ENCODE assay signal across 8 cellular contexts in genomic region chr1:23556661-23557470, GRCh38. TPM values are rescaled to one million over a fixed set of nuclear protein-coding genes. Genes with fewer than 3 reads are reported as not detected.
A peak's percentile ranks its signal among the peaks of the same experiment; 100 is the strongest.
DNase-seq lines count a peak whose midpoint lies in the region; ATAC-seq, FAIRE-seq and TF ChIP-seq lines count a peak whose summit lies in the region.

No MANE protein-coding gene starts in this region.

- POLR2A ChIA-PET in OCI-LY7 (lab: Charles Lee) (interaction anchor here (0.6 to 12.1 kb wide), 22 partner anchors 8 to 109 kb away, joined by 3 to 259 read pairs (median 10); partner anchors contain the start of gene E2F2), H1 (lab: Charles Lee; ENCODE audit: partially characterized antibody) (interaction anchor here (1.0 to 20.4 kb wide), 17 partner anchors 10 to 187 kb away, joined by 3 to 547 read pairs (median 11); partner anchors contain the start of genes ELOA and RPL11)

- TF ChIP-seq RAD21 in H1 (IDR thresholded peaks at IDR 0.05 in 1 of 2, conservative IDR thresholded peaks at IDR 0.05 in 1 of 2; ENCODE audit: low read depth in 2 of 2, low read length in 2 of 2) = no peak

- H3K14ac ChIP-seq in H1 (ENCODE audit: insufficient read length) = no peak overlapping the region

- peaks cover 18% of the 10 kb centered on the region for H4K20me1 ChIP-seq in OCI-LY7 (ENCODE audit: insufficient read depth, low read length)
- peaks cover 5 to 13% of the 10 kb centered on the region in 2 experiments for H4K20me1 ChIP-seq in H1 (replicated peaks in 1 of 2; ENCODE audit: control insufficient read depth in 1 of 2, insufficient read depth in 2 of 2, low read length in 2 of 2)
- peaks cover 20% of the 10 kb centered on the region for H4K20me1 ChIP-seq in osteoblast (ENCODE audit: insufficient read depth, low read length)

- TF ChIP-seq CTCF in GM12875 (IDR thresholded peaks at IDR 0.05; ENCODE audit: borderline replicate concordance, insufficient read depth, low read depth, low read length) (no peak), OCI-LY7 (conservative IDR thresholded peaks at IDR 0.05; ENCODE audit: low read length) (no peak), H1 (IDR thresholded peaks at IDR 0.05; ENCODE audit: control extremely low read depth in 1 of 3, insufficient read depth in 1 of 3, low read depth in 1 of 3, low read length in 3 of 3) (no peak), osteoblast (IDR thresholded peaks at IDR 0.05; ENCODE audit: extremely low read depth, low read depth, low read length) (no peak)

- H3K56ac ChIP-seq in H1 (replicated peaks; ENCODE audit: insufficient read length, low read depth, low read length) = no peak overlapping the region

- BruUV-seq in OCI-LY7 (replicated peaks; lab: Mats Ljungman, UMichigan) = no TSS peak

- no peak for ATAC-seq in GM18873 (IDR thresholded peaks at IDR 0.05; ENCODE audit: low FRiP score, unreplicated experiment)
- ATAC-seq in HG03135 (IDR thresholded peaks at IDR 0.05; ENCODE audit: unreplicated experiment) = no peak
- ATAC-seq in HG03439 (IDR thresholded peaks at IDR 0.05; ENCODE audit: unreplicated experiment) = no peak

- H4K91ac ChIP-seq in H1 (replicated peaks; ENCODE audit: insufficient read length, low read length) = peak overlapping the region; percentile 49

- CTCF ChIA-PET in OCI-LY7 (lab: Charles Lee; ENCODE audit: unreplicated experiment) (interaction anchor here (1.7 kb wide), 1 partner anchor 78 kb away, joined by 5 read pairs; no protein-coding TSS in a partner anchor), H1 (lab: Charles Lee; ENCODE audit: partially characterized antibody) (interaction anchor here (0.8 to 21.9 kb wide), 11 partner anchors 9 to 82 kb away, joined by 3 to 706 read pairs (median 6); no protein-coding TSS in a partner anchor)

- H3K27me3 ChIP-seq in H1 (replicated peaks in 1 of 4; ENCODE audit: control insufficient read depth in 3 of 4, extremely low read depth in 1 of 4, insufficient read depth in 3 of 4, low read length in 3 of 4) (peaks cover 0 to 6% (median 1%) of the 10 kb centered on the region in 4 experiments; a peak in 2 of 7 replicates), osteoblast (ENCODE audit: insufficient read depth, low read length) (no peaks in the 10 kb centered on the region)

- peak overlapping the region; percentile 13 for H2BK120ac ChIP-seq in H1 (replicated peaks; ENCODE audit: low read depth, low read length)

- peak overlapping the region; percentile 66 for H2AK5ac ChIP-seq in H1 (ENCODE audit: low read depth, low read length)

- H3K23me2 ChIP-seq in H1 (ENCODE audit: low read depth, low read length) = peaks cover 28% of the 10 kb centered on the region

- peak overlapping the region; percentile 39; the same call in 1 of the 2 replicates for H3K18ac ChIP-seq in H1 (ENCODE audit: extremely low read depth, low read length)

- H3K4me3 ChIP-seq in GM12875 (ENCODE audit: low read depth, low read length) (peak overlapping the region; percentile 82), OCI-LY7 (ENCODE audit: low read depth, low read length, poor library complexity, severe bottlenecking) (peak overlapping the region; percentile 94), H1 (ENCODE audit: extremely low read depth in 1 of 4, insufficient read depth in 2 of 4, low read depth in 3 of 4, low read length in 4 of 4) (peak overlapping the region; percentile 66 to 98 (median 94)), osteoblast (ENCODE audit: insufficient read depth, low read length) (peak overlapping the region; percentile 90)

- H3K27ac ChIP-seq in OCI-LY7 (ENCODE audit: low read depth, low read length, poor library complexity, severe bottlenecking) (peak overlapping the region; percentile 97), H1 (ENCODE audit: low read depth, low read length) (peak overlapping the region; percentile 38), osteoblast (ENCODE audit: low read depth, low read length) (peak overlapping the region; percentile 97)

- intact Hi-C loops in OCI-LY7 (cut with micrococcal nuclease; ENCODE audit: unreplicated experiment) = loop anchor here (1.0 kb wide), 2 partner anchors 17 to 34 kb away; no protein-coding TSS in a partner anchor

- DNase-seq in OCI-LY7 (ENCODE audit: low spot score) (peak; percentile 78), H1 (ENCODE audit: low read depth in 1 of 2, low spot score in 2 of 2) (no peak), osteoblast (ENCODE audit: insufficient read length, low spot score, missing footprints) (peak; percentile 84)
- DNase-seq in stimulated activated CD4-positive, alpha-beta T cell treated with anti-CD3 and anti-CD28 coated beads, Interleukin-2, amount 100 ng/mL, for 48 hours = no peak

- peak overlapping the region; percentile 15 for H4K5ac ChIP-seq in H1 (ENCODE audit: insufficient read length, low read depth, low read length)

- H3K9ac ChIP-seq in H1 (replicated peaks in 1 of 4; ENCODE audit: extremely low read depth in 1 of 4, low read depth in 3 of 4, low read length in 3 of 4) = peak overlapping the region; percentile 31 to 50 (median 38); a peak in 5 of 7 replicates

- peak overlapping the region; percentile 69; the same call in 1 of the 2 replicates for H2BK12ac ChIP-seq in H1 (ENCODE audit: low read depth, low read length)

- H3K9me3 ChIP-seq in OCI-LY7 (ENCODE audit: low read length) = no peaks in the 10 kb centered on the region
- H3K9me3 ChIP-seq in H1 (ENCODE audit: insufficient read depth in 2 of 2, low read depth in 1 of 2, low read length in 1 of 2) = no peaks in the 10 kb centered on the region
- H3K9me3 ChIP-seq in osteoblast (ENCODE audit: low read depth, low read length) = no peaks in the 10 kb centered on the region

- H2BK15ac ChIP-seq in H1 (ENCODE audit: low read length) = no peak overlapping the region

- no peak overlapping the region for H2AFZ ChIP-seq in OCI-LY7 (ENCODE audit: low read length)
- no peak overlapping the region for H2AFZ ChIP-seq in H1 (ENCODE audit: low read length)
- no peak overlapping the region for H2AFZ ChIP-seq in osteoblast (ENCODE audit: low read length)

- peaks cover 56% of the 10 kb centered on the region for H3K79me2 ChIP-seq in OCI-LY7 (ENCODE audit: insufficient read depth, low read depth, low read length)
- H3K79me2 ChIP-seq in H1 (ENCODE audit: control insufficient read depth in 1 of 2, insufficient read depth in 2 of 2, low read length in 2 of 2) = peaks cover 4 to 20% of the 10 kb centered on the region in 2 experiments
- H3K79me2 ChIP-seq in osteoblast (ENCODE audit: insufficient read depth, low read length) = peaks cover 24% of the 10 kb centered on the region

- H4K8ac ChIP-seq in H1 (ENCODE audit: extremely low read depth, insufficient read depth, low read length) = no peak overlapping the region

- H3K4me2 ChIP-seq in OCI-LY7 (ENCODE audit: low read length) (peak overlapping the region; percentile 93), H1 (ENCODE audit: insufficient read depth in 1 of 2, low read depth in 2 of 2, low read length in 2 of 2) (peak overlapping the region; percentile 87 to 98), osteoblast (ENCODE audit: insufficient read depth, low read length) (peak overlapping the region; percentile 95)

- FAIRE-seq in H1 (lab: Jason Lieb, UNC) = no peak

- peak overlapping the region; percentile 84 for H2BK5ac ChIP-seq in H1 (ENCODE audit: low read depth, low read length)

- no peak for TF ChIP-seq EP300 in H1 (IDR thresholded peaks at IDR 0.05; ENCODE audit: borderline replicate concordance in 1 of 2, low read depth in 2 of 2, low read length in 2 of 2)

- TF ChIP-seq POLR2A in H1 (IDR thresholded peaks at IDR 0.05; ENCODE audit: control extremely low read depth in 1 of 2, low read depth in 2 of 2, low read length in 2 of 2) = peak; percentile 58 to 60

- H3K79me1 ChIP-seq in H1 (ENCODE audit: low read depth, low read length) = no peaks in the 10 kb centered on the region; the same call in 1 of the 2 replicates

- no peaks in the 10 kb centered on the region for H3K9me2 ChIP-seq in OCI-LY7 (ENCODE audit: insufficient read depth, low read length)

- H3K4me1 ChIP-seq in OCI-LY7 (ENCODE audit: insufficient read depth, low read length, poor library complexity, severe bottlenecking) (peaks cover 68% of the 10 kb centered on the region), H1 (replicated peaks in 1 of 4; ENCODE audit: control insufficient read depth in 3 of 4, insufficient read depth in 4 of 4, low read length in 3 of 4) (peaks cover 23 to 42% (median 33%) of the 10 kb centered on the region in 4 experiments), osteoblast (ENCODE audit: insufficient read depth, low read length) (peaks cover 54% of the 10 kb centered on the region)

- no peak overlapping the region for H3K4ac ChIP-seq in H1 (replicated peaks; ENCODE audit: insufficient read length, low read depth, low read length)

- WGBS in H1 (ENCODE audit: extremely low coverage in 1 of 2, insufficient coverage in 1 of 2, insufficient read length in 1 of 2, insufficient replicate concordance in 2 of 2, low coverage in 1 of 2, low lambda C conversion rate in 2 of 2, missing lambda C conversion rate in 1 of 2), 2 experiments = 68% methylated on average over 4 of the region's 4 CpGs; no CpG with 5 or more reads in 1 of the 2 experiments

- H3K36me3 ChIP-seq in OCI-LY7 (ENCODE audit: insufficient read depth, low read length) (peaks cover 28% of the 10 kb centered on the region), H1 (ENCODE audit: control insufficient read depth in 2 of 4, insufficient read depth in 4 of 4, low read length in 3 of 4) (peaks cover 0 to 19% (median 0%) of the 10 kb centered on the region in 4 experiments; a peak in 5 of 8 replicates), osteoblast (ENCODE audit: insufficient read depth, low read length) (peaks cover 10% of the 10 kb centered on the region)

- no peak overlapping the region for H3K23ac ChIP-seq in H1 (ENCODE audit: insufficient read length)

- 0 out of 2 replicates have a peak overlapping the region, but pooled peaks have one; percentile 76 for H2BK20ac ChIP-seq in H1 (ENCODE audit: low read length)

RNA-seq across cellular contexts. Expression of gene ID3, which starts 2.4 kb away (rescaled TPM):
- 1,286 and 1,658 TPM in 2 replicates for total RNA-seq in OCI-LY7 (2014; rRNA removed; shearing (Covaris generic))
- total RNA-seq in OCI-LY7 (2022) (621 and 629 TPM in 2 replicates), osteoblast (177 and 240 TPM in 2 replicates)
- total RNA-seq in H1 (2021; fragmentation: NEBNext Ultra II Directional; extraction: Animal tissue kit (Norgen Biotek cat#: 25700)) = 240 and 252 TPM in 2 replicates
- 304 and 490 TPM in 2 replicates for polyA plus RNA-seq in H1 (2011; rRNA removed)
- 310 TPM for polyA plus RNA-seq in H1 (2011; cell fraction: cytosol; rRNA removed)
- 192 TPM for polyA plus RNA-seq in H1 (2011; cell fraction: nucleus; rRNA removed)
- 135 to 194 TPM (median 157 TPM) in 4 replicates for polyA plus RNA-seq in H1 (2012, experiment 1 of 2)
- polyA plus RNA-seq in H1 (2012, experiment 2 of 2) = 300 TPM
- 260 TPM for polyA plus RNA-seq in H1 (2013, experiment 1 of 2)
- 250 TPM for polyA plus RNA-seq in H1 (2013, experiment 2 of 2)
- 30.4 and 61.8 TPM in 2 replicates for polyA minus RNA-seq in H1 (2011; rRNA and poly(A)+ RNA removed)
- polyA minus RNA-seq in H1 (2011; cell fraction: cytosol; rRNA and poly(A)+ RNA removed) = 97.4 TPM
- 104 TPM for polyA minus RNA-seq in H1 (2011; cell fraction: nucleus; rRNA and poly(A)+ RNA removed)

RNA-seq across cellular contexts. Expression of gene E2F2, which starts 25.8 kb away (rescaled TPM):
- total RNA-seq in OCI-LY7 (2014; rRNA removed; shearing (Covaris generic)) = 176 and 203 TPM in 2 replicates
- 212 and 224 TPM in 2 replicates for total RNA-seq in OCI-LY7 (2022)
- 6.1 and 7.0 TPM in 2 replicates for total RNA-seq in H1 (2021; fragmentation: NEBNext Ultra II Directional; extraction: Animal tissue kit (Norgen Biotek cat#: 25700))
- 1.8 and 2.3 TPM in 2 replicates for polyA plus RNA-seq in H1 (2011; rRNA removed)
- polyA plus RNA-seq in H1 (2011; cell fraction: cytosol; rRNA removed) = 1.8 TPM
- polyA plus RNA-seq in H1 (2011; cell fraction: nucleus; rRNA removed) = 2.4 TPM
- 3.9 to 5.3 TPM (median 4.1 TPM) in 4 replicates for polyA plus RNA-seq in H1 (2012, experiment 1 of 2)
- 3.4 TPM for polyA plus RNA-seq in H1 (2012, experiment 2 of 2)
- 3.1 TPM for polyA plus RNA-seq in H1 (2013, experiment 1 of 2)
- 2.9 TPM for polyA plus RNA-seq in H1 (2013, experiment 2 of 2)
- polyA minus RNA-seq in H1 (2011; rRNA and poly(A)+ RNA removed) = 3.2 and 4.8 TPM in 2 replicates
- 2.7 TPM for polyA minus RNA-seq in H1 (2011; cell fraction: cytosol; rRNA and poly(A)+ RNA removed)
- 3.8 TPM for polyA minus RNA-seq in H1 (2011; cell fraction: nucleus; rRNA and poly(A)+ RNA removed)
- under 0.01 and 0.29 TPM in 2 replicates for total RNA-seq in osteoblast

Comparison
In these comparisons a context has a peak if more than half of its experiments do, and no peak if none do; other contexts are left out.
1. DNase-seq: peak in OCI-LY7 (single experiment) and osteoblast (single experiment); none in H1 (0 of 2) and stimulated activated CD4-positive, alpha-beta T cell treated with anti-CD3 and anti-CD28 coated beads, Interleukin-2, amount 100 ng/mL, for 48 hours (0 of 2).
2. H3K27ac ChIP-seq: peak in every context shown above with its lines; median percentile 97 in OCI-LY7; 97 in osteoblast; 38 in H1.
3. RNA of gene E2F2, which starts 25.8 kb away (total RNA-seq): 176 to 224 TPM in OCI-LY7; 6.1 to 7.0 TPM in H1 and under 0.01 to 0.29 TPM in osteoblast; every median in the first group is over 10 times any median in the second.
4. Peak in every context shown above with its lines, with median percentiles within 50 percentile points of each other: H3K4me3 ChIP-seq and H3K4me2 ChIP-seq.